ENCODE assay signal across 2 cellular contexts in the genomic region with DNA sequence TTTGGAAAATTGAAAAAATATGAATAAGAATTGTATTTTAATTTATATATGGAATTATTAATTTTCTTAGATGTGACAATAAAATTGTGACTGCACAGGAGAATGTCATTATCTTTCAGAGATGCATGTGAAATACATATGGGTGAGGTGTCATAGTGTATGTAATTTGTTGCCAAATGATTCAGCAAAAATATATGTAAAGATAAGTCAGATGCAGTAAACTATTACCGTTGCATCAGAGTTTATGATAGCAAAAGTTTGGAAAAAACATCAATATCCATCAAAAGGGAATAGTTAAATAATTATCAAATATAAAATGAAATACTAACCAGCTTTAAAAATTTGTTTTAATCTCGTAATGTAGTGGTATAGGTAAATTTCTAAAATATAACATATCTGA.
TF ChIP-seq lines count a peak whose summit lies in the region.

No MANE protein-coding gene starts in this region.

TF ChIP-seq in A549, 52 proteins besides CTCF, POLR2A, EP300 and RAD21 (continued from another document):
- TF ChIP-seq HOXB5 (CRISPR knock-in tag; IDR thresholded peaks at IDR 0.05): no peak
- TF ChIP-seq FOSB (CRISPR knock-in tag; IDR thresholded peaks at IDR 0.05): no peak
- TF ChIP-seq FOSL2 (IDR thresholded peaks at IDR 0.05): no peak
- TF ChIP-seq FOSL2 (CRISPR knock-in tag; IDR thresholded peaks at IDR 0.05): peak; percentile 51
- no peak for TF ChIP-seq TP53 (CRISPR knock-in tag; IDR thresholded peaks at IDR 0.05)
- no peak for TF ChIP-seq TFCP2L1 (CRISPR knock-in tag; IDR thresholded peaks at IDR 0.05)
- TF ChIP-seq, protein P1, sequence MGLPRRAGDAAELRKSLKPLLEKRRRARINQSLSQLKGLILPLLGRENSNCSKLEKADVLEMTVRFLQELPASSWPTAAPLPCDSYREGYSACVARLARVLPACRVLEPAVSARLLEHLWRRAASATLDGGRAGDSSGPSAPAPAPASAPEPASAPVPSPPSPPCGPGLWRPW (IDR thresholded peaks at IDR 0.05): no peak
- no peak for TF ChIP-seq KDM1A (IDR thresholded peaks at IDR 0.05; ENCODE audit: low read depth)
- TF ChIP-seq, protein P2, sequence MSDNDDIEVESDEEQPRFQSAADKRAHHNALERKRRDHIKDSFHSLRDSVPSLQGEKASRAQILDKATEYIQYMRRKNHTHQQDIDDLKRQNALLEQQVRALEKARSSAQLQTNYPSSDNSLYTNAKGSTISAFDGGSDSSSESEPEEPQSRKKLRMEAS (IDR thresholded peaks at IDR 0.05): no peak; the same call in 1 of the 2 replicates
- peak; percentile 14; the same call in 1 of the 2 replicates for TF ChIP-seq GATA3 (IDR thresholded peaks at IDR 0.05; ENCODE audit: borderline replicate concordance)
- no peak for TF ChIP-seq POLR2AphosphoS2 (conservative IDR thresholded peaks at IDR 0.05; ENCODE audit: low read length)
- TF ChIP-seq ESRRA (IDR thresholded peaks at IDR 0.05; ENCODE audit: borderline replicate concordance, low read length): no peak
- TF ChIP-seq CBX2 (IDR thresholded peaks at IDR 0.05; ENCODE audit: borderline replicate concordance, low read depth): no peak
- TF ChIP-seq NFE2L2 (conservative IDR thresholded peaks at IDR 0.05; ENCODE audit: low read length): peak; percentile 54
- TF ChIP-seq, protein P3, sequence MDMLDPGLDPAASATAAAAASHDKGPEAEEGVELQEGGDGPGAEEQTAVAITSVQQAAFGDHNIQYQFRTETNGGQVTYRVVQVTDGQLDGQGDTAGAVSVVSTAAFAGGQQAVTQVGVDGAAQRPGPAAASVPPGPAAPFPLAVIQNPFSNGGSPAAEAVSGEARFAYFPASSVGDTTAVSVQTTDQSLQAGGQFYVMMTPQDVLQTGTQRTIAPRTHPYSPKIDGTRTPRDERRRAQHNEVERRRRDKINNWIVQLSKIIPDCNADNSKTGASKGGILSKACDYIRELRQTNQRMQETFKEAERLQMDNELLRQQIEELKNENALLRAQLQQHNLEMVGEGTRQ (IDR thresholded peaks at IDR 0.05): no peak
- TF ChIP-seq HOXB13 (CRISPR knock-in tag; IDR thresholded peaks at IDR 0.05; ENCODE audit: low read depth): no peak
- TF ChIP-seq, protein P4, sequence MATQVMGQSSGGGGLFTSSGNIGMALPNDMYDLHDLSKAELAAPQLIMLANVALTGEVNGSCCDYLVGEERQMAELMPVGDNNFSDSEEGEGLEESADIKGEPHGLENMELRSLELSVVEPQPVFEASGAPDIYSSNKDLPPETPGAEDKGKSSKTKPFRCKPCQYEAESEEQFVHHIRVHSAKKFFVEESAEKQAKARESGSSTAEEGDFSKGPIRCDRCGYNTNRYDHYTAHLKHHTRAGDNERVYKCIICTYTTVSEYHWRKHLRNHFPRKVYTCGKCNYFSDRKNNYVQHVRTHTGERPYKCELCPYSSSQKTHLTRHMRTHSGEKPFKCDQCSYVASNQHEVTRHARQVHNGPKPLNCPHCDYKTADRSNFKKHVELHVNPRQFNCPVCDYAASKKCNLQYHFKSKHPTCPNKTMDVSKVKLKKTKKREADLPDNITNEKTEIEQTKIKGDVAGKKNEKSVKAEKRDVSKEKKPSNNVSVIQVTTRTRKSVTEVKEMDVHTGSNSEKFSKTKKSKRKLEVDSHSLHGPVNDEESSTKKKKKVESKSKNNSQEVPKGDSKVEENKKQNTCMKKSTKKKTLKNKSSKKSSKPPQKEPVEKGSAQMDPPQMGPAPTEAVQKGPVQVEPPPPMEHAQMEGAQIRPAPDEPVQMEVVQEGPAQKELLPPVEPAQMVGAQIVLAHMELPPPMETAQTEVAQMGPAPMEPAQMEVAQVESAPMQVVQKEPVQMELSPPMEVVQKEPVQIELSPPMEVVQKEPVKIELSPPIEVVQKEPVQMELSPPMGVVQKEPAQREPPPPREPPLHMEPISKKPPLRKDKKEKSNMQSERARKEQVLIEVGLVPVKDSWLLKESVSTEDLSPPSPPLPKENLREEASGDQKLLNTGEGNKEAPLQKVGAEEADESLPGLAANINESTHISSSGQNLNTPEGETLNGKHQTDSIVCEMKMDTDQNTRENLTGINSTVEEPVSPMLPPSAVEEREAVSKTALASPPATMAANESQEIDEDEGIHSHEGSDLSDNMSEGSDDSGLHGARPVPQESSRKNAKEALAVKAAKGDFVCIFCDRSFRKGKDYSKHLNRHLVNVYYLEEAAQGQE (IDR thresholded peaks at IDR 0.05): no peak

TF ChIP-seq in GM23338, 12 proteins besides CTCF, POLR2A, EP300 and RAD21 (continued from another document):
- TF ChIP-seq, protein P4 (IDR thresholded peaks at IDR 0.05; ENCODE audit: unreplicated experiment): no peak
- TF ChIP-seq STAT1 (IDR thresholded peaks at IDR 0.05; ENCODE audit: unreplicated experiment) (no peak), EZH2phosphoT487 (IDR thresholded peaks at IDR 0.05; ENCODE audit: unreplicated experiment) (no peak), EZH2 (IDR thresholded peaks at IDR 0.05; ENCODE audit: low read depth, unreplicated experiment) (no peak), ZNF114 (CRISPR knock-in tag; IDR thresholded peaks at IDR 0.05) (no peak), POLR2AphosphoS5 (IDR thresholded peaks at IDR 0.05; ENCODE audit: low read depth) (no peak), JUNB (IDR thresholded peaks at IDR 0.05; ENCODE audit: unreplicated experiment) (no peak), CREB1 (CRISPR knock-in tag; IDR thresholded peaks at IDR 0.05; ENCODE audit: low read depth) (no peak), ZNF331 (CRISPR knock-in tag; IDR thresholded peaks at IDR 0.05; ENCODE audit: low read depth) (no peak)
- TF ChIP-seq, protein P5, sequence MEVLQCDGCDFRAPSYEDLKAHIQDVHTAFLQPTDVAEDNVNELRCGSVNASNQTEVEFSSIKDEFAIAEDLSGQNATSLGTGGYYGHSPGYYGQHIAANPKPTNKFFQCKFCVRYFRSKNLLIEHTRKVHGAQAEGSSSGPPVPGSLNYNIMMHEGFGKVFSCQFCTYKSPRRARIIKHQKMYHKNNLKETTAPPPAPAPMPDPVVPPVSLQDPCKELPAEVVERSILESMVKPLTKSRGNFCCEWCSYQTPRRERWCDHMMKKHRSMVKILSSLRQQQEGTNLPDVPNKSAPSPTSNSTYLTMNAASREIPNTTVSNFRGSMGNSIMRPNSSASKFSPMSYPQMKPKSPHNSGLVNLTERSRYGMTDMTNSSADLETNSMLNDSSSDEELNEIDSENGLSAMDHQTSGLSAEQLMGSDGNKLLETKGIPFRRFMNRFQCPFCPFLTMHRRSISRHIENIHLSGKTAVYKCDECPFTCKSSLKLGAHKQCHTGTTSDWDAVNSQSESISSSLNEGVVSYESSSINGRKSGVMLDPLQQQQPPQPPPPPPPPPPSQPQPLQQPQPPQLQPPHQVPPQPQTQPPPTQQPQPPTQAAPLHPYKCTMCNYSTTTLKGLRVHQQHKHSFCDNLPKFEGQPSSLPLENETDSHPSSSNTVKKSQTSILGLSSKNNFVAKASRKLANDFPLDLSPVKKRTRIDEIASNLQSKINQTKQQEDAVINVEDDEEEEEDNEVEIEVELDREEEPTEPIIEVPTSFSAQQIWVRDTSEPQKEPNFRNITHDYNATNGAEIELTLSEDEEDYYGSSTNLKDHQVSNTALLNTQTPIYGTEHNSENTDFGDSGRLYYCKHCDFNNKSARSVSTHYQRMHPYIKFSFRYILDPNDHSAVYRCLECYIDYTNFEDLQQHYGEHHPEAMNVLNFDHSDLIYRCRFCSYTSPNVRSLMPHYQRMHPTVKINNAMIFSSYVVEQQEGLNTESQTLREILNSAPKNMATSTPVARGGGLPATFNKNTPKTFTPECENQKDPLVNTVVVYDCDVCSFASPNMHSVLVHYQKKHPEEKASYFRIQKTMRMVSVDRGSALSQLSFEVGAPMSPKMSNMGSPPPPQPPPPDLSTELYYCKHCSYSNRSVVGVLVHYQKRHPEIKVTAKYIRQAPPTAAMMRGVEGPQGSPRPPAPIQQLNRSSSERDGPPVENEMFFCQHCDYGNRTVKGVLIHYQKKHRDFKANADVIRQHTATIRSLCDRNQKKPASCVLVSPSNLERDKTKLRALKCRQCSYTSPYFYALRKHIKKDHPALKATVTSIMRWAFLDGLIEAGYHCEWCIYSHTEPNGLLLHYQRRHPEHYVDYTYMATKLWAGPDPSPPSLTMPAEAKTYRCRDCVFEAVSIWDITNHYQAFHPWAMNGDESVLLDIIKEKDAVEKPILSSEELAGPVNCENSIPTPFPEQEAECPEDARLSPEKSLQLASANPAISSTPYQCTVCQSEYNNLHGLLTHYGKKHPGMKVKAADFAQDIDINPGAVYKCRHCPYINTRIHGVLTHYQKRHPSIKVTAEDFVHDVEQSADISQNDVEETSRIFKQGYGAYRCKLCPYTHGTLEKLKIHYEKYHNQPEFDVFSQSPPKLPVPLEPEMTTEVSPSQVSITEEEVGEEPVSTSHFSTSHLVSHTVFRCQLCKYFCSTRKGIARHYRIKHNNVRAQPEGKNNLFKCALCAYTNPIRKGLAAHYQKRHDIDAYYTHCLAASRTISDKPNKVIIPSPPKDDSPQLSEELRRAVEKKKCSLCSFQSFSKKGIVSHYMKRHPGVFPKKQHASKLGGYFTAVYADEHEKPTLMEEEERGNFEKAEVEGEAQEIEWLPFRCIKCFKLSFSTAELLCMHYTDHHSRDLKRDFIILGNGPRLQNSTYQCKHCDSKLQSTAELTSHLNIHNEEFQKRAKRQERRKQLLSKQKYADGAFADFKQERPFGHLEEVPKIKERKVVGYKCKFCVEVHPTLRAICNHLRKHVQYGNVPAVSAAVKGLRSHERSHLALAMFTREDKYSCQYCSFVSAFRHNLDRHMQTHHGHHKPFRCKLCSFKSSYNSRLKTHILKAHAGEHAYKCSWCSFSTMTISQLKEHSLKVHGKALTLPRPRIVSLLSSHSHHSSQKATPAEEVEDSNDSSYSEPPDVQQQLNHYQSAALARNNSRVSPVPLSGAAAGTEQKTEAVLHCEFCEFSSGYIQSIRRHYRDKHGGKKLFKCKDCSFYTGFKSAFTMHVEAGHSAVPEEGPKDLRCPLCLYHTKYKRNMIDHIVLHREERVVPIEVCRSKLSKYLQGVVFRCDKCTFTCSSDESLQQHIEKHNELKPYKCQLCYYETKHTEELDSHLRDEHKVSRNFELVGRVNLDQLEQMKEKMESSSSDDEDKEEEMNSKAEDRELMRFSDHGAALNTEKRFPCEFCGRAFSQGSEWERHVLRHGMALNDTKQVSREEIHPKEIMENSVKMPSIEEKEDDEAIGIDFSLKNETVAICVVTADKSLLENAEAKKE (CRISPR knock-in tag; IDR thresholded peaks at IDR 0.05): no peak
- TF ChIP-seq, protein P6, sequence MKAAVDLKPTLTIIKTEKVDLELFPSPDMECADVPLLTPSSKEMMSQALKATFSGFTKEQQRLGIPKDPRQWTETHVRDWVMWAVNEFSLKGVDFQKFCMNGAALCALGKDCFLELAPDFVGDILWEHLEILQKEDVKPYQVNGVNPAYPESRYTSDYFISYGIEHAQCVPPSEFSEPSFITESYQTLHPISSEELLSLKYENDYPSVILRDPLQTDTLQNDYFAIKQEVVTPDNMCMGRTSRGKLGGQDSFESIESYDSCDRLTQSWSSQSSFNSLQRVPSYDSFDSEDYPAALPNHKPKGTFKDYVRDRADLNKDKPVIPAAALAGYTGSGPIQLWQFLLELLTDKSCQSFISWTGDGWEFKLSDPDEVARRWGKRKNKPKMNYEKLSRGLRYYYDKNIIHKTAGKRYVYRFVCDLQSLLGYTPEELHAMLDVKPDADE (IDR thresholded peaks at IDR 0.05): no peak
